In genomic region chr20:17859002-17859615, GRCh38 we compare ENCODE assay signal across 11 cellular contexts.
DNase-seq lines count a peak whose midpoint lies in the region; ATAC-seq, FAIRE-seq and TF ChIP-seq lines count a peak whose summit lies in the region.
"Had no signal": no experiment of that assay in that cellular context is flagged by ENCODE, and none has a peak within 500 bp of the region (broad histone marks: within the 10 kb centered on the region; RNA-seq: fewer than 3 reads in every experiment).

No MANE protein-coding gene starts in this region.

- H4K8ac ChIP-seq in H1 (ENCODE audit: extremely low read depth, insufficient read depth, low read length), result peak overlapping the region; percentile 4; the same call in 1 of the 2 replicates

- H3K4me3 Mint-ChIP-seq in CD8-positive, alpha-beta memory T cell, result peak overlapping the region in 6 of 7 donors; percentile 43 to 82 (median 62)
- H3K4me3 Mint-ChIP-seq in glutamatergic neuron (ENCODE audit: unreplicated experiment), result no peak overlapping the region
- H3K4me3 Mint-ChIP-seq: nephron had no signal

- TF ChIP-seq CTCF in H1 (IDR thresholded peaks at IDR 0.05; ENCODE audit: control extremely low read depth in 1 of 3, insufficient read depth in 1 of 3, low read depth in 1 of 3, low read length in 3 of 3) (no peak), glutamatergic neuron (IDR thresholded peaks at IDR 0.05; ENCODE audit: partially characterized antibody, unreplicated experiment) (no peak)

- no peaks in the 10 kb centered on the region; the same call in 1 of the 2 replicates for H3K23me2 ChIP-seq in H1 (ENCODE audit: low read depth, low read length)

- H3K4ac ChIP-seq in H1 (replicated peaks; ENCODE audit: insufficient read length, low read depth, low read length), result peak overlapping the region; percentile 22

- no peak for TF ChIP-seq EP300 in H1 (IDR thresholded peaks at IDR 0.05; ENCODE audit: borderline replicate concordance in 1 of 2, low read depth in 2 of 2, low read length in 2 of 2)

- H2BK15ac ChIP-seq in H1 (ENCODE audit: low read length), result peak overlapping the region; percentile 2; the same call in 1 of the 2 replicates

- H3K4me1 Mint-ChIP-seq in CD8-positive, alpha-beta memory T cell, result peaks cover 31 to 36% (median 34%) of the 10 kb centered on the region in 3 donors
- H3K4me1 Mint-ChIP-seq in glutamatergic neuron (ENCODE audit: low read depth, unreplicated experiment), result no peaks in the 10 kb centered on the region

- POLR2A ChIA-PET in CD8-positive, alpha-beta memory T cell (lab: Charles Lee), result no interaction called here
- POLR2A ChIA-PET in H1 (lab: Charles Lee; ENCODE audit: partially characterized antibody), result no interaction called here

- peak overlapping the region in 1 of 2 experiments; percentile 12; a peak in 1 of 4 replicates for H3K4me2 ChIP-seq in H1 (ENCODE audit: insufficient read depth in 1 of 2, low read depth in 2 of 2, low read length in 2 of 2)

- FAIRE-seq in GM19239 (lab: Jason Lieb, UNC), result peak; percentile 89
- no peak for FAIRE-seq in H1 (lab: Jason Lieb, UNC)

- TF ChIP-seq RAD21 in H1 (IDR thresholded peaks at IDR 0.05 in 1 of 2, conservative IDR thresholded peaks at IDR 0.05 in 1 of 2; ENCODE audit: low read depth in 2 of 2, low read length in 2 of 2), result no peak

- no peak overlapping the region for H4K5ac ChIP-seq in H1 (ENCODE audit: insufficient read length, low read depth, low read length)

- H2BK120ac ChIP-seq in H1 (replicated peaks; ENCODE audit: low read depth, low read length), result no peak overlapping the region

- no peaks in the 10 kb centered on the region for H3K9me3 ChIP-seq in CD8-positive, alpha-beta memory T cell (ENCODE audit: low read length)
- no peaks in the 10 kb centered on the region for H3K9me3 ChIP-seq in H1 (ENCODE audit: insufficient read depth in 2 of 2, low read depth in 1 of 2, low read length in 1 of 2)

- H3K9me3 Mint-ChIP-seq in CD8-positive, alpha-beta memory T cell, result no peaks in the 10 kb centered on the region
- H3K9me3 Mint-ChIP-seq in glutamatergic neuron (ENCODE audit: unreplicated experiment), result peaks cover 2% of the 10 kb centered on the region
- H3K9me3 Mint-ChIP-seq: nephron had no signal

- H3K27me3 ChIP-seq in CD8-positive, alpha-beta memory T cell (ENCODE audit: insufficient read depth, low read length, poor library complexity, severe bottlenecking), result peaks cover under 1% of the 10 kb centered on the region
- no peaks in the 10 kb centered on the region; a peak in 1 of 7 replicates for H3K27me3 ChIP-seq in H1 (replicated peaks in 1 of 4; ENCODE audit: control insufficient read depth in 3 of 4, extremely low read depth in 1 of 4, insufficient read depth in 3 of 4, low read length in 3 of 4)

- peak overlapping the region in 6 of 8 donors; percentile 17 to 84 (median 56) for H3K27ac Mint-ChIP-seq in CD8-positive, alpha-beta memory T cell
- H3K27ac Mint-ChIP-seq in glutamatergic neuron (ENCODE audit: unreplicated experiment), result no peak overlapping the region

- DNase-seq in CD8-positive, alpha-beta memory T cell, result no peak
- peak; percentile 53 for DNase-seq in GM19239 (ENCODE audit: insufficient read length, low spot score)
- DNase-seq in H1 (ENCODE audit: low read depth in 1 of 2, low spot score in 2 of 2), result no peak
- no peak for DNase-seq in CD1c-positive myeloid dendritic cell (ENCODE audit: extremely low spot score)
- no peak for DNase-seq in C1 segment of cervical spinal cord (lab: John Stamatoyannopoulos, UW)
- no peak for DNase-seq in glutamatergic neuron
- DNase-seq: KG1, OCI-M1 had no signal

- H3K4me1 ChIP-seq in CD8-positive, alpha-beta memory T cell (ENCODE audit: insufficient read depth, low read length), result peaks cover 14% of the 10 kb centered on the region
- H3K4me1 ChIP-seq in H1 (replicated peaks in 1 of 4; ENCODE audit: control insufficient read depth in 3 of 4, insufficient read depth in 4 of 4, low read length in 3 of 4), result peaks cover 3 to 16% (median 10%) of the 10 kb centered on the region in 4 experiments

- no peak overlapping the region for H3K18ac ChIP-seq in H1 (ENCODE audit: extremely low read depth, low read length)

- no peak overlapping the region for H3K56ac ChIP-seq in H1 (replicated peaks; ENCODE audit: insufficient read length, low read depth, low read length)

- H3K36me3 Mint-ChIP-seq in CD8-positive, alpha-beta memory T cell, result no peaks in the 10 kb centered on the region
- peaks cover 6% of the 10 kb centered on the region for H3K36me3 Mint-ChIP-seq in glutamatergic neuron (ENCODE audit: unreplicated experiment)

- 91% methylated on average over 7 of the region's 7 CpGs; no CpG with 5 or more reads in 1 of the 2 experiments for WGBS in H1 (ENCODE audit: extremely low coverage in 1 of 2, insufficient coverage in 1 of 2, insufficient read length in 1 of 2, insufficient replicate concordance in 2 of 2, low coverage in 1 of 2, low lambda C conversion rate in 2 of 2, missing lambda C conversion rate in 1 of 2), 2 experiments

- no peaks in the 10 kb centered on the region for H3K36me3 ChIP-seq in CD8-positive, alpha-beta memory T cell (ENCODE audit: insufficient read depth, low read length)
- H3K36me3 ChIP-seq in H1 (ENCODE audit: control insufficient read depth in 2 of 4, insufficient read depth in 4 of 4, low read length in 3 of 4), result no peaks in the 10 kb centered on the region

- H3K14ac ChIP-seq in H1 (ENCODE audit: insufficient read length), result no peak overlapping the region

- H2BK5ac ChIP-seq in H1 (ENCODE audit: low read depth, low read length), result peak overlapping the region; percentile 0; the same call in 1 of the 2 replicates

- H3K23ac ChIP-seq in H1 (ENCODE audit: insufficient read length), result no peak overlapping the region

- H3K27ac ChIP-seq in CD8-positive, alpha-beta memory T cell (ENCODE audit: low read depth, low read length), result no peak overlapping the region
- no peak overlapping the region; the same call in 1 of the 2 replicates for H3K27ac ChIP-seq in H1 (ENCODE audit: low read depth, low read length)

- ATAC-seq in HG03196 (IDR thresholded peaks at IDR 0.05; ENCODE audit: unreplicated experiment) (peak; percentile 44), GM18505 (IDR thresholded peaks at IDR 0.05; ENCODE audit: unreplicated experiment) (no peak)

- TF ChIP-seq POLR2A in H1 (IDR thresholded peaks at IDR 0.05; ENCODE audit: control extremely low read depth in 1 of 2, low read depth in 2 of 2, low read length in 2 of 2), result no peak
- TF ChIP-seq POLR2A in GM18505 (IDR thresholded peaks at IDR 0.05; ENCODE audit: borderline replicate concordance, extremely low read depth, insufficient read depth, insufficient read length), result no peak

- peaks cover 2 to 21% of the 10 kb centered on the region in 2 donors for H3K27me3 Mint-ChIP-seq in CD8-positive, alpha-beta memory T cell
- peaks cover 2% of the 10 kb centered on the region for H3K27me3 Mint-ChIP-seq in glutamatergic neuron (ENCODE audit: unreplicated experiment)

- H3K79me1 ChIP-seq in H1 (ENCODE audit: low read depth, low read length), result no peaks in the 10 kb centered on the region

- H3K79me2 ChIP-seq in H1 (ENCODE audit: control insufficient read depth in 1 of 2, insufficient read depth in 2 of 2, low read length in 2 of 2), result no peaks in the 10 kb centered on the region

- CTCF ChIA-PET in CD8-positive, alpha-beta memory T cell (lab: Charles Lee), result interaction anchor here (1.2 to 1.8 kb wide), 2 partner anchors 13 to 39 kb away, joined by 4 to 5 read pairs; no protein-coding TSS in a partner anchor
- CTCF ChIA-PET in H1 (lab: Charles Lee; ENCODE audit: partially characterized antibody), result interaction anchor here (1.8 to 2.5 kb wide), 2 partner anchors 12 to 26 kb away, joined by 4 to 7 read pairs; no protein-coding TSS in a partner anchor

- H4K20me1 ChIP-seq in H1 (replicated peaks in 1 of 2; ENCODE audit: control insufficient read depth in 1 of 2, insufficient read depth in 2 of 2, low read length in 2 of 2), result no peaks in the 10 kb centered on the region

- peak overlapping the region; percentile 77; the same call in 1 of the 2 replicates for H2AK5ac ChIP-seq in H1 (ENCODE audit: low read depth, low read length)

- H2BK20ac ChIP-seq in H1 (ENCODE audit: low read length), result peak overlapping the region; percentile 62; the same call in 1 of the 2 replicates

- H3K4me3 ChIP-seq in CD8-positive, alpha-beta memory T cell (ENCODE audit: low read length), result peak overlapping the region; percentile 8
- no peak overlapping the region for H3K4me3 ChIP-seq in H1 (ENCODE audit: extremely low read depth in 1 of 4, insufficient read depth in 2 of 4, low read depth in 3 of 4, low read length in 4 of 4)

- H4K91ac ChIP-seq in H1 (replicated peaks; ENCODE audit: insufficient read length, low read length), result peak overlapping the region; percentile 29

- peak overlapping the region; percentile 1; the same call in 1 of the 2 replicates for H2BK12ac ChIP-seq in H1 (ENCODE audit: low read depth, low read length)

- H2AFZ ChIP-seq in H1 (ENCODE audit: low read length), result peak overlapping the region; percentile 76; the same call in 1 of the 2 replicates

- no peak overlapping the region for H3K9ac ChIP-seq in H1 (replicated peaks in 1 of 4; ENCODE audit: extremely low read depth in 1 of 4, low read depth in 3 of 4, low read length in 3 of 4)
